ENCODE assay signal across 8 cellular contexts in the genomic region with DNA sequence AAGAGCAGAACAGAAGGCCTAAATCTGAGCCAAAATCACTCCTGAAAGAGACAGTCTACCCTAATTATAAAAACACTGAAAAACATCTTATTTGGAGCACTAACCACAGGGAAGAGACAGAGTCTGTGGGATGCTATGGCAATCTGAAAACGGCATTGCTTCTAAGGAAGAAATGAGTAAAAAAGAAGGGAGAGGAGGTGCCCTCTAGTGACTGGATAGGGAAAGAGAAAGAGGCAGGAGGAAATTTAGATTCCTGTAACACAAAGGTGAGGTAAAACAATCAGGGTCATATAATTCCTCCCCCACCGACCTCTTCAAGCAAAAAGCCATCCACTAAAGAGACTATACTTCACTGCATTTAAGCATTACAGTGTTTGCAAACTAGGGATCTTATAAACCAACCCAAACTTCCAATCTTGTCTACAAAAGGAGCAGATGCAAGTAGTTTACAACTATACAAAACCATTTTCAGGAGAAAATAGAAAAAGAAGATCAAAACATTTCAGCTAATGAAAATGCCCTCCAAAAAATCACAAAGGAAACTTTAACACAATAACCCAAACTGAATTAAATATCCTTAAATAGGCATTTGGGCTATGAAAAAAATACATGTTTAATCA. TPM values are rescaled to one million over a fixed set of nuclear protein-coding genes. Genes with fewer than 3 reads are reported as not detected.
DNase-seq lines count a peak whose midpoint lies in the region; ATAC-seq and TF ChIP-seq lines count a peak whose summit lies in the region.

No MANE protein-coding gene starts in this region.

- no peak overlapping the region for H3K27ac Mint-ChIP-seq in activated naive CD4-positive, alpha-beta T cell treated with anti-CD3 and anti-CD28 coated beads, Interleukin-2, amount 10 ng/mL, durations not matched to agents 7 days and 5 days

- H3K4me1 Mint-ChIP-seq in activated naive CD4-positive, alpha-beta T cell treated with anti-CD3 and anti-CD28 coated beads, Interleukin-2, amount 10 ng/mL, durations not matched to agents 7 days and 5 days, result no peaks in the 10 kb centered on the region

- DNase-seq in NCI-H2107 treated with DMSO at 0.1 percent for 48 hours (lab: John Stamatoyannopoulos, UW; ENCODE audit: unreplicated experiment) (peak; percentile 55), NCI-H2107 (lab: John Stamatoyannopoulos, UW) (no peak), NCI-H2029 treated with DMSO at 0.1 percent for 48 hours (lab: John Stamatoyannopoulos, UW) (peak; percentile 44), cardiac fibroblast (ENCODE audit: low read depth in 2 of 2) (peak; percentile 33 to 46), retinal pigment epithelial cell (ENCODE audit: low read depth) (no peak), omental fat pad (ENCODE audit: low spot score) (no peak)
- no peak for DNase-seq in activated naive CD4-positive, alpha-beta T cell treated with anti-CD3 and anti-CD28 coated beads, Interleukin-2, amount 10 ng/mL, durations not matched to agents 7 days and 5 days

- no peak overlapping the region for H3K4me3 ChIP-seq in cardiac fibroblast (replicated peaks in 1 of 2; ENCODE audit: low read depth in 2 of 2, low read length in 2 of 2)
- no peak overlapping the region for H3K4me3 ChIP-seq in retinal pigment epithelial cell (ENCODE audit: low read length)

- peaks cover 3% of the 10 kb centered on the region for H3K9me3 Mint-ChIP-seq in activated naive CD4-positive, alpha-beta T cell treated with anti-CD3 and anti-CD28 coated beads, Interleukin-2, amount 10 ng/mL, durations not matched to agents 7 days and 5 days

- peaks cover 10% of the 10 kb centered on the region for H3K36me3 Mint-ChIP-seq in activated naive CD4-positive, alpha-beta T cell treated with anti-CD3 and anti-CD28 coated beads, Interleukin-2, amount 10 ng/mL, durations not matched to agents 7 days and 5 days

- H3K4me3 Mint-ChIP-seq in activated naive CD4-positive, alpha-beta T cell treated with anti-CD3 and anti-CD28 coated beads, Interleukin-2, amount 10 ng/mL, durations not matched to agents 7 days and 5 days, result no peak overlapping the region

- H3K27me3 Mint-ChIP-seq in activated naive CD4-positive, alpha-beta T cell treated with anti-CD3 and anti-CD28 coated beads, Interleukin-2, amount 10 ng/mL, durations not matched to agents 7 days and 5 days, result no peaks in the 10 kb centered on the region

- TF ChIP-seq CTCF in cardiac fibroblast (IDR thresholded peaks at IDR 0.05; ENCODE audit: low read depth, low read length) (peak; percentile 73), retinal pigment epithelial cell (conservative IDR thresholded peaks at IDR 0.05; ENCODE audit: low read depth, low read length) (peak; percentile 63), omental fat pad (IDR thresholded peaks at IDR 0.05) (no peak)

- ATAC-seq in HG02938 (IDR thresholded peaks at IDR 0.05; ENCODE audit: unreplicated experiment) (no peak), omental fat pad (ENCODE audit: low FRiP score) (no peak)

- CTCF ChIA-PET in activated naive CD4-positive, alpha-beta T cell treated with anti-CD3 and anti-CD28 coated beads, Interleukin-2, amount 10 ng/mL, durations not matched to agents 7 days and 5 days (lab: Charles Lee), result interaction anchor here (0.7 to 1.2 kb wide), 5 partner anchors 11 to 107 kb away, joined by 3 to 5 read pairs (median 3); no protein-coding TSS in a partner anchor

RNA-seq across cellular contexts. Expression of a gene that starts 32.6 kb away (rescaled TPM):
- total RNA-seq in omental fat pad, result 10 to 100 TPM; 31.7 to 44.9 (median 34.0) TPM

Comparison
In these comparisons a context has a peak if more than half of its experiments do, and no peak if none do; other contexts are left out.
1. DNase-seq: peak in NCI-H2107 treated with DMSO at 0.1 percent for 48 hours (single experiment), NCI-H2029 treated with DMSO at 0.1 percent for 48 hours (single experiment) and cardiac fibroblast (2 of 2); none in NCI-H2107 (single experiment), retinal pigment epithelial cell (single experiment), activated naive CD4-positive, alpha-beta T cell treated with anti-CD3 and anti-CD28 coated beads, Interleukin-2, amount 10 ng/mL, durations not matched to agents 7 days and 5 days (single experiment) and omental fat pad (single experiment).
2. CTCF ChIP-seq: peak in cardiac fibroblast (single experiment) and retinal pigment epithelial cell (single experiment); none in omental fat pad (0 of 3).